In genomic region chr13:98853791-98854191, GRCh38 we compare ENCODE assay signal across 9 cellular contexts.
A peak's percentile ranks its signal among the peaks of the same experiment; 100 is the strongest.
DNase-seq lines count a peak whose midpoint lies in the region; ATAC-seq and TF ChIP-seq lines count a peak whose summit lies in the region.
"Had no signal": no experiment of that assay in that cellular context is flagged by ENCODE, and none has a peak within 500 bp of the region (broad histone marks: within the 10 kb centered on the region; RNA-seq: fewer than 3 reads in every experiment).

No MANE protein-coding gene starts in this region.

- intact Hi-C loops in MCF 10A (cut with micrococcal nuclease) (no loop called here), breast epithelium (cut with DNase I; ENCODE audit: low total_unique reads) (loop anchor here (5.0 kb wide), 1 partner anchor 1496 kb away; no protein-coding TSS in a partner anchor)

- TF ChIP-seq CTCF in MCF 10A (IDR thresholded peaks at IDR 0.05; ENCODE audit: unreplicated experiment) (no peak), breast epithelium (IDR thresholded peaks at IDR 0.05) (no peak)

- no TSS peak for BruUV-seq in MCF 10A (replicated peaks; lab: Mats Ljungman, UMichigan)

- no peak overlapping the region for H3K4me3 ChIP-seq in breast epithelium
- no peak overlapping the region for H3K4me3 ChIP-seq in H7 (ENCODE audit: insufficient read depth, low read depth, low read length)

- no peaks in the 10 kb centered on the region for H3K9me3 ChIP-seq in breast epithelium
- H3K9me3 ChIP-seq: neutrophil had no signal

- CTCF ChIA-PET in MCF 10A (lab: Yijun Ruan, JAX), result interaction anchor here (1.1 to 1.7 kb wide), 2 partner anchors 11 to 14 kb away, joined by 5 to 6 read pairs; no protein-coding TSS in a partner anchor

- H3K4me1 ChIP-seq in breast epithelium, result no peaks in the 10 kb centered on the region

- H3K4me1 Mint-ChIP-seq in MCF 10A (ENCODE audit: insufficient read depth, unreplicated experiment), result peaks cover 5% of the 10 kb centered on the region
- H3K4me1 Mint-ChIP-seq in activated naive CD8-positive, alpha-beta T cell treated with anti-CD3 and anti-CD28 coated beads, Interleukin-2, amount 10 ng/mL, durations not matched to agents 7 days and 5 days, result peaks cover 9% of the 10 kb centered on the region

- no peaks in the 10 kb centered on the region for H3K27me3 Mint-ChIP-seq in MCF 10A (ENCODE audit: insufficient read depth, unreplicated experiment)
- no peaks in the 10 kb centered on the region for H3K27me3 Mint-ChIP-seq in activated naive CD8-positive, alpha-beta T cell treated with anti-CD3 and anti-CD28 coated beads, Interleukin-2, amount 10 ng/mL, durations not matched to agents 7 days and 5 days

- H3K27ac ChIP-seq in breast epithelium, result no peak overlapping the region
- H3K27ac ChIP-seq: neutrophil had no signal

- no peak overlapping the region for H3K27ac Mint-ChIP-seq in MCF 10A (ENCODE audit: low read depth, unreplicated experiment)
- H3K27ac Mint-ChIP-seq in activated naive CD8-positive, alpha-beta T cell treated with anti-CD3 and anti-CD28 coated beads, Interleukin-2, amount 10 ng/mL, durations not matched to agents 7 days and 5 days, result no peak overlapping the region

- H3K4me3 Mint-ChIP-seq in MCF 10A (ENCODE audit: unreplicated experiment), result no peak overlapping the region
- H3K4me3 Mint-ChIP-seq in activated naive CD8-positive, alpha-beta T cell treated with anti-CD3 and anti-CD28 coated beads, Interleukin-2, amount 10 ng/mL, durations not matched to agents 7 days and 5 days, result no peak overlapping the region

- TF ChIP-seq POLR2A in breast epithelium (IDR thresholded peaks at IDR 0.05), result no peak

- peaks cover 44% of the 10 kb centered on the region for H3K36me3 Mint-ChIP-seq in MCF 10A (ENCODE audit: insufficient read depth, unreplicated experiment)
- peaks cover 35% of the 10 kb centered on the region for H3K36me3 Mint-ChIP-seq in activated naive CD8-positive, alpha-beta T cell treated with anti-CD3 and anti-CD28 coated beads, Interleukin-2, amount 10 ng/mL, durations not matched to agents 7 days and 5 days

- H3K27me3 ChIP-seq in breast epithelium (no peaks in the 10 kb centered on the region), H7 (ENCODE audit: control insufficient read depth, insufficient read depth, low read length) (no peaks in the 10 kb centered on the region)

- POLR2A ChIA-PET in MCF 10A (lab: Yijun Ruan, JAX), result no interaction called here
- POLR2A ChIA-PET in activated naive CD8-positive, alpha-beta T cell treated with anti-CD3 and anti-CD28 coated beads, Interleukin-2, amount 10 ng/mL, durations not matched to agents 7 days and 5 days (lab: Charles Lee), result no interaction called here

- H3K9me3 Mint-ChIP-seq in MCF 10A (ENCODE audit: unreplicated experiment), result no peaks in the 10 kb centered on the region
- no peaks in the 10 kb centered on the region for H3K9me3 Mint-ChIP-seq in activated naive CD8-positive, alpha-beta T cell treated with anti-CD3 and anti-CD28 coated beads, Interleukin-2, amount 10 ng/mL, durations not matched to agents 7 days and 5 days

- peak; percentile 100 for ATAC-seq in HG03159 (IDR thresholded peaks at IDR 0.05; ENCODE audit: unreplicated experiment)
- ATAC-seq in activated naive CD8-positive, alpha-beta T cell treated with anti-CD3 and anti-CD28 coated beads, Interleukin-2, amount 10 ng/mL, durations not matched to agents 7 days and 5 days (ENCODE audit: low read depth), result peak; percentile 83

- H3K36me3 ChIP-seq in breast epithelium (no peaks in the 10 kb centered on the region), H7 (replicated peaks; ENCODE audit: control insufficient read depth, insufficient read depth, low read length) (no peaks in the 10 kb centered on the region)
- H3K36me3 ChIP-seq: neutrophil had no signal

- DNase-seq in MCF 10A (ENCODE audit: unreplicated experiment) (peak; percentile 5), breast epithelium (ENCODE audit: low spot score in 2 of 2) (no peak), H7 (no peak), NCI-H510A treated with DMSO at 0.1 percent for 48 hours (lab: John Stamatoyannopoulos, UW) (no peak)
- peak; percentile 38 for DNase-seq in activated naive CD8-positive, alpha-beta T cell treated with anti-CD3 and anti-CD28 coated beads, Interleukin-2, amount 10 ng/mL, durations not matched to agents 7 days and 5 days
- DNase-seq in stimulated activated CD8-positive, alpha-beta memory T cell treated with anti-CD3 and anti-CD28 coated beads, Interleukin-15, amount 100 ng/mL, for 24 hours (ENCODE audit: low read depth), result peak; percentile 24
- no peak for DNase-seq in central memory CD4-positive, alpha-beta T cell

Comparison
In these comparisons a context has a peak if more than half of its experiments do, and no peak if none do; other contexts are left out.
1. DNase-seq: peak in MCF 10A (single experiment), activated naive CD8-positive, alpha-beta T cell treated with anti-CD3 and anti-CD28 coated beads, Interleukin-2, amount 10 ng/mL, durations not matched to agents 7 days and 5 days (single experiment) and stimulated activated CD8-positive, alpha-beta memory T cell treated with anti-CD3 and anti-CD28 coated beads, Interleukin-15, amount 100 ng/mL, for 24 hours (single experiment); none in breast epithelium (0 of 2), central memory CD4-positive, alpha-beta T cell (single experiment), H7 (single experiment) and NCI-H510A treated with DMSO at 0.1 percent for 48 hours (single experiment).